ENCODE assay signal across 23 cellular contexts in genomic region chr20:46657618-46658017, GRCh38. TPM values are rescaled to one million over a fixed set of nuclear protein-coding genes. Genes with fewer than 3 reads are reported as not detected.
DNase-seq lines count a peak whose midpoint lies in the region; ATAC-seq and TF ChIP-seq lines count a peak whose summit lies in the region.
"Had no signal": no experiment of that assay in that cellular context is flagged by ENCODE, and none has a peak within 500 bp of the region (broad histone marks: within the 10 kb centered on the region; RNA-seq: fewer than 3 reads in every experiment).

No MANE protein-coding gene starts in this region.

- peaks cover 1% of the 10 kb centered on the region for H3K36me3 Mint-ChIP-seq in activated CD8-positive, alpha-beta memory T cell treated with anti-CD3 and anti-CD28 coated beads, Interleukin-2, amount 10 ng/mL, durations not matched to agents 7 days and 5 days
- H3K36me3 Mint-ChIP-seq in stimulated activated memory B cell treated with anti-CD40 and anti-IgM and Interleukin-4, amounts not matched to agents 10 μg/mL and 1 μg/mL and 100 μg/mL, for 72 hours: no peaks in the 10 kb centered on the region
- H3K36me3 Mint-ChIP-seq: CD14-positive monocyte had no signal

- TF ChIP-seq EP300 in sigmoid colon (IDR thresholded peaks at IDR 0.05): no peak

- no peak overlapping the region for H3K27ac Mint-ChIP-seq in activated CD8-positive, alpha-beta memory T cell treated with anti-CD3 and anti-CD28 coated beads, Interleukin-2, amount 10 ng/mL, durations not matched to agents 7 days and 5 days
- no peak overlapping the region for H3K27ac Mint-ChIP-seq in stimulated activated memory B cell treated with anti-CD40 and anti-IgM and Interleukin-4, amounts not matched to agents 10 μg/mL and 1 μg/mL and 100 μg/mL, for 72 hours
- H3K27ac Mint-ChIP-seq: CD14-positive monocyte; CD4-positive, alpha-beta T cell; CD8-positive, alpha-beta memory T cell had no signal

- no peak for TF ChIP-seq POLR2A in sigmoid colon (IDR thresholded peaks at IDR 0.05)

- H3K27me3 Mint-ChIP-seq in activated CD8-positive, alpha-beta memory T cell treated with anti-CD3 and anti-CD28 coated beads, Interleukin-2, amount 10 ng/mL, durations not matched to agents 7 days and 5 days: peaks cover 25% of the 10 kb centered on the region
- peaks cover 13% of the 10 kb centered on the region for H3K27me3 Mint-ChIP-seq in stimulated activated memory B cell treated with anti-CD40 and anti-IgM and Interleukin-4, amounts not matched to agents 10 μg/mL and 1 μg/mL and 100 μg/mL, for 72 hours

- no peak overlapping the region for H3K27ac ChIP-seq in sigmoid colon
- H3K27ac ChIP-seq: A549; BLaER1 treated with 17β-estradiol and CSF1 and Interleukin-3, amounts not matched to agents 10 nM and 100 nM; GM23248 had no signal

- DNase-seq in activated CD8-positive, alpha-beta memory T cell treated with anti-CD3 and anti-CD28 coated beads, Interleukin-2, amount 10 ng/mL, durations not matched to agents 7 days and 5 days: peak; percentile 14
- no peak for DNase-seq in activated CD8-positive, alpha-beta memory T cell treated with anti-CD3 and anti-CD28 coated beads, Interleukin-2, amount 50 U/mL, for 4 hours
- DNase-seq in mesenteric fat pad (ENCODE audit: low spot score) (peak; percentile 28), sigmoid colon (peak; percentile 40)
- DNase-seq: 8988T; ACHN; AML-193; BE2C; CD4-positive, alpha-beta T cell; CD8-positive, alpha-beta memory T cell; DMS 273 treated with DMSO at 0.1 percent for 48 hours; DMS79; EL; GDM1; GM23248; H7; HCEC 1CT had no signal

- WGBS in sigmoid colon, 2 donors: 75 to 84% methylated on average over 7 of the region's 7 CpGs

- H3K27me3 ChIP-seq in sigmoid colon: peaks cover 0 to 22% (median 0%) of the 10 kb centered on the region in 3 donors
- H3K27me3 ChIP-seq: BLaER1 treated with 17β-estradiol and CSF1 and Interleukin-3, amounts not matched to agents 10 nM and 100 nM had no signal

- ATAC-seq in activated CD8-positive, alpha-beta memory T cell treated with anti-CD3 and anti-CD28 coated beads, Interleukin-2, amount 10 ng/mL, durations not matched to agents 7 days and 5 days: no peak
- ATAC-seq in HG02973 (IDR thresholded peaks at IDR 0.05; ENCODE audit: unreplicated experiment): no peak
- ATAC-seq in stimulated activated memory B cell treated with anti-CD40 and anti-IgM and Interleukin-4, amounts not matched to agents 10 μg/mL and 1 μg/mL and 100 μg/mL, for 72 hours: no peak
- ATAC-seq: A549, GM12878 had no signal

- H3K4me3 Mint-ChIP-seq in activated CD8-positive, alpha-beta memory T cell treated with anti-CD3 and anti-CD28 coated beads, Interleukin-2, amount 10 ng/mL, durations not matched to agents 7 days and 5 days: no peak overlapping the region
- no peak overlapping the region for H3K4me3 Mint-ChIP-seq in stimulated activated memory B cell treated with anti-CD40 and anti-IgM and Interleukin-4, amounts not matched to agents 10 μg/mL and 1 μg/mL and 100 μg/mL, for 72 hours
- H3K4me3 Mint-ChIP-seq: CD14-positive monocyte; CD4-positive, alpha-beta T cell; CD8-positive, alpha-beta memory T cell had no signal

- H3K9me3 ChIP-seq in sigmoid colon: no peaks in the 10 kb centered on the region
- H3K9me3 ChIP-seq: BE2C had no signal

- H3K4me1 Mint-ChIP-seq in activated CD8-positive, alpha-beta memory T cell treated with anti-CD3 and anti-CD28 coated beads, Interleukin-2, amount 10 ng/mL, durations not matched to agents 7 days and 5 days: no peaks in the 10 kb centered on the region
- H3K4me1 Mint-ChIP-seq in stimulated activated memory B cell treated with anti-CD40 and anti-IgM and Interleukin-4, amounts not matched to agents 10 μg/mL and 1 μg/mL and 100 μg/mL, for 72 hours: no peaks in the 10 kb centered on the region
- H3K4me1 Mint-ChIP-seq: CD14-positive monocyte; CD8-positive, alpha-beta memory T cell had no signal

- H3K4me3 ChIP-seq in sigmoid colon: no peak overlapping the region
- H3K4me3 ChIP-seq: A549; BLaER1 treated with 17β-estradiol and CSF1 and Interleukin-3, amounts not matched to agents 10 nM and 100 nM; GM12878; GM23248 had no signal

- CTCF ChIA-PET in activated CD8-positive, alpha-beta memory T cell treated with anti-CD3 and anti-CD28 coated beads, Interleukin-2, amount 10 ng/mL, durations not matched to agents 7 days and 5 days (lab: Charles Lee): no interaction called here

- H3K4me1 ChIP-seq in sigmoid colon: no peaks in the 10 kb centered on the region
- H3K4me1 ChIP-seq: A549; BE2C; BLaER1 treated with 17β-estradiol and CSF1 and Interleukin-3, amounts not matched to agents 10 nM and 100 nM had no signal

- intact Hi-C loops in sigmoid colon (cut with DNase I): no loop called here

- TF ChIP-seq CTCF in sigmoid colon (IDR thresholded peaks at IDR 0.05): no peak

- no peaks in the 10 kb centered on the region for H3K36me3 ChIP-seq in sigmoid colon
- H3K36me3 ChIP-seq: BE2C; BLaER1 treated with 17β-estradiol and CSF1 and Interleukin-3, amounts not matched to agents 10 nM and 100 nM had no signal

- H3K9me3 Mint-ChIP-seq in activated CD8-positive, alpha-beta memory T cell treated with anti-CD3 and anti-CD28 coated beads, Interleukin-2, amount 10 ng/mL, durations not matched to agents 7 days and 5 days (ENCODE audit: low read depth): peaks cover 3% of the 10 kb centered on the region
- no peaks in the 10 kb centered on the region for H3K9me3 Mint-ChIP-seq in stimulated activated memory B cell treated with anti-CD40 and anti-IgM and Interleukin-4, amounts not matched to agents 10 μg/mL and 1 μg/mL and 100 μg/mL, for 72 hours
- H3K9me3 Mint-ChIP-seq: CD4-positive, alpha-beta T cell had no signal

RNA-seq across cellular contexts. Expression of gene SLC13A3, which starts 6.4 kb away (rescaled TPM):
- total RNA-seq in activated CD8-positive, alpha-beta memory T cell treated with anti-CD3 and anti-CD28 coated beads, Interleukin-2, amount 10 ng/mL, durations not matched to agents 7 days and 5 days: under 1 TPM in 1 of 2 experiments, not detected in 1; 0.19 TPM
- 1.5 TPM for total RNA-seq in mesenteric fat pad
- total RNA-seq in sigmoid colon: 1 to 10 TPM in 3 of 4 donors, under 1 TPM in 1; 0.49 to 4.2 (median 1.8) TPM
- polyA plus RNA-seq in sigmoid colon: under 1 TPM in 1 of 3 donors, not detected in 2; 0.48 TPM
- polyA plus RNA-seq: CD14-positive monocyte; CD8-positive, alpha-beta memory T cell had no signal

RNA-seq across cellular contexts. Expression of gene TP53RK, which starts 31.6 kb away (rescaled TPM):
- 10 to 100 TPM; 14.8 to 20.9 TPM for total RNA-seq in activated CD8-positive, alpha-beta memory T cell treated with anti-CD3 and anti-CD28 coated beads, Interleukin-2, amount 10 ng/mL, durations not matched to agents 7 days and 5 days
- total RNA-seq in mesenteric fat pad (9.9 TPM), sigmoid colon (10 to 100 TPM in 3 of 4 donors, 1 to 10 TPM in 1; 9.1 to 24.4 (median 18.9) TPM)
- polyA plus RNA-seq in sigmoid colon: 10 to 100 TPM in 1 of 3 donors, 1 to 10 TPM in 2; 8.4 to 10.2 (median 9.5) TPM

RNA-seq across cellular contexts. Expression of gene SLC2A10, which starts 51.8 kb away (rescaled TPM):
- not detected for total RNA-seq in activated CD8-positive, alpha-beta memory T cell treated with anti-CD3 and anti-CD28 coated beads, Interleukin-2, amount 10 ng/mL, durations not matched to agents 7 days and 5 days
- 13.1 TPM for total RNA-seq in mesenteric fat pad
- 10 to 100 TPM in 1 of 4 donors, 1 to 10 TPM in 3; 6.4 to 18.8 (median 8.8) TPM for total RNA-seq in sigmoid colon
- polyA plus RNA-seq in sigmoid colon: 10 to 100 TPM in 2 of 3 donors, 1 to 10 TPM in 1; 8.6 to 28.2 (median 10.9) TPM
- total RNA-seq: CD4-positive, alpha-beta T cell; CD8-positive, alpha-beta memory T cell; GM12878 had no signal
- polyA plus RNA-seq: CD14-positive monocyte, GM12878 had no signal

Comparison
In these comparisons a context has a peak if more than half of its experiments do, and no peak if none do; other contexts are left out.
1. RNA of gene SLC2A10, which starts 51.8 kb away (total RNA-seq): 13.1 TPM in mesenteric fat pad (single experiment) and 6.4 to 18.8 TPM in sigmoid colon; not detected in activated CD8-positive, alpha-beta memory T cell treated with anti-CD3 and anti-CD28 coated beads, Interleukin-2, amount 10 ng/mL, durations not matched to agents 7 days and 5 days; every median in the first group is over 4 times any median in the second.